Comparison of ENCODE assay signal across 22 cellular contexts in the genomic region with DNA sequence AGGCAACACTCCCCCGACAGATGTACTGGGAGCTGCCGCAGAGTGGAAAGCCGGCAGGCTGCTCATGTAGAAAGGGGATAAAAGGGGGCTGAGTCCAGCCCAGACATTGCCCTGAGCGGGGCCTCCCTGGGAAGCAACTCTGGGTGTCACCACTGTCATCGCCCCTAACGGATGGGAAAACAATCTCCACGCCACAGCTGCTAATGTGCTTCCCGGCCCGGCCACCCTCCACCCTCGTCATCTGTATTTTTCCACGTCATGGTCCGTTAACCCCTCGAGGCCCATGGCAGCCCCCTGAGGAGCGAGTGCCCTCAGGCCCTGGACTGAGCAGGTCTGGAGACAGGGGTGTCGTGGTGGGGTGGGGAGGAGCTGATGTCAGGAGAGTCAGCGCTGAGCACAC.
DNase-seq lines count a peak whose midpoint lies in the region; ATAC-seq, FAIRE-seq and TF ChIP-seq lines count a peak whose summit lies in the region.
"Had no signal": no experiment of that assay in that cellular context is flagged by ENCODE, and none has a peak within 500 bp of the region (broad histone marks: within the 10 kb centered on the region; RNA-seq: fewer than 3 reads in every experiment).

No MANE protein-coding gene starts in this region.

- TF ChIP-seq CTCF in ovary (IDR thresholded peaks at IDR 0.05) (no peak), upper lobe of left lung (IDR thresholded peaks at IDR 0.05) (no peak)

- FAIRE-seq in frontal cortex (lab: Jason Lieb, UNC): no peak
- FAIRE-seq: K562, RCC 7860, TTC549 had no signal

- peak; percentile 47 for DNase-seq in activated effector memory CD4-positive, alpha-beta T cell treated with anti-CD3 and anti-CD28 coated beads, Interleukin-2, amount 50 U/mL, for 16 hours
- no peak for DNase-seq in activated effector memory CD4-positive, alpha-beta T cell treated with Interleukin-2 at 50 U/mL for 16 hours
- peak; percentile 40 for DNase-seq in left lobe of liver (ENCODE audit: low spot score)
- peak in 4 of 5 donors; percentile 1 to 13 (median 9) for DNase-seq in ovary
- DNase-seq in upper lobe of left lung: peak; percentile 17 to 46
- DNase-seq in stimulated activated CD4-positive, alpha-beta T cell treated with anti-CD3 and anti-CD28 coated beads, Interleukin-12 subunit alpha, Interleukin-12 subunit beta, amount 100 ng/mL, for 4 hours: no peak
- DNase-seq in frontal cortex (ENCODE audit: low spot score in 2 of 2): no peak
- no peak for DNase-seq in T1000 (lab: John Stamatoyannopoulos, UW)
- DNase-seq: activated CD8-positive, alpha-beta T cell treated with anti-CD3 and anti-CD28 coated beads for 36 hours; activated naive CD8-positive, alpha-beta T cell treated with anti-CD3 and anti-CD28 coated beads for 36 hours; cortex of kidney; effector memory CD8-positive, alpha-beta T cell; NCI-H1092 treated with DMSO at 0.1 percent for 48 hours; NCI-H1930; NCI-H226 had no signal

- WGBS in ovary, 3 donors: 67 to 73% (median 68%) methylated on average over 15 to 16 of the region's 16 CpGs
- WGBS in upper lobe of left lung, 2 donors: 67 to 93% methylated on average over 6 to 16 of the region's 16 CpGs

- peaks cover 4% of the 10 kb centered on the region for H3K4me1 ChIP-seq in ovary (ENCODE audit: insufficient read depth)
- H3K4me1 ChIP-seq in upper lobe of left lung: peaks cover 0 to 6% (median 2%) of the 10 kb centered on the region in 4 donors
- H3K4me1 ChIP-seq: ascending aorta, HAP-1, vagina had no signal

- H3K27me3 ChIP-seq in ovary (no peaks in the 10 kb centered on the region), upper lobe of left lung (no peaks in the 10 kb centered on the region)
- H3K27me3 ChIP-seq: ascending aorta, cardiac muscle cell, vagina had no signal

- H3K4me3 ChIP-seq in ovary (no peak overlapping the region), upper lobe of left lung (no peak overlapping the region)
- H3K4me3 ChIP-seq: ascending aorta, cardiac muscle cell, HAP-1, K562, vagina had no signal

- H3K27ac ChIP-seq in ovary (no peak overlapping the region), upper lobe of left lung (no peak overlapping the region)
- H3K27ac ChIP-seq: ascending aorta, cardiac muscle cell, vagina had no signal

- H3K36me3 ChIP-seq in ovary: no peaks in the 10 kb centered on the region
- no peaks in the 10 kb centered on the region for H3K36me3 ChIP-seq in upper lobe of left lung
- H3K36me3 ChIP-seq: ascending aorta, cardiac muscle cell, HAP-1, vagina had no signal

- intact Hi-C loops in ovary (cut with DNase I): no loop called here

- TF ChIP-seq EP300 in ovary (IDR thresholded peaks at IDR 0.05) (no peak), upper lobe of left lung (IDR thresholded peaks at IDR 0.05) (no peak)

- H3K9me3 ChIP-seq in ovary (no peaks in the 10 kb centered on the region), upper lobe of left lung (no peaks in the 10 kb centered on the region)
- H3K9me3 ChIP-seq: ascending aorta, HAP-1, vagina had no signal

- no peak for ATAC-seq in left lobe of liver
- ATAC-seq in upper lobe of left lung (ENCODE audit: low FRiP score in 2 of 2): peak in 1 of 2 donors; percentile 4
- ATAC-seq: activated CD8-positive, alpha-beta T cell treated with anti-CD3 and anti-CD28 coated beads for 36 hours; effector memory CD8-positive, alpha-beta T cell; K562 had no signal

- TF ChIP-seq POLR2A in ovary (IDR thresholded peaks at IDR 0.05) (no peak), upper lobe of left lung (IDR thresholded peaks at IDR 0.05) (no peak)

Comparison
In these comparisons a context has a peak if more than half of its experiments do, and no peak if none do; other contexts are left out.
1. DNase-seq: peak in activated effector memory CD4-positive, alpha-beta T cell treated with anti-CD3 and anti-CD28 coated beads, Interleukin-2, amount 50 U/mL, for 16 hours (single experiment), left lobe of liver (single experiment), ovary (4 of 5) and upper lobe of left lung (2 of 2); none in activated effector memory CD4-positive, alpha-beta T cell treated with Interleukin-2 at 50 U/mL for 16 hours (single experiment), stimulated activated CD4-positive, alpha-beta T cell treated with anti-CD3 and anti-CD28 coated beads, Interleukin-12 subunit alpha, Interleukin-12 subunit beta, amount 100 ng/mL, for 4 hours (single experiment), frontal cortex (0 of 2) and T1000 (single experiment).